Comparison of ENCODE assay signal across 9 cellular contexts in the genomic region with DNA sequence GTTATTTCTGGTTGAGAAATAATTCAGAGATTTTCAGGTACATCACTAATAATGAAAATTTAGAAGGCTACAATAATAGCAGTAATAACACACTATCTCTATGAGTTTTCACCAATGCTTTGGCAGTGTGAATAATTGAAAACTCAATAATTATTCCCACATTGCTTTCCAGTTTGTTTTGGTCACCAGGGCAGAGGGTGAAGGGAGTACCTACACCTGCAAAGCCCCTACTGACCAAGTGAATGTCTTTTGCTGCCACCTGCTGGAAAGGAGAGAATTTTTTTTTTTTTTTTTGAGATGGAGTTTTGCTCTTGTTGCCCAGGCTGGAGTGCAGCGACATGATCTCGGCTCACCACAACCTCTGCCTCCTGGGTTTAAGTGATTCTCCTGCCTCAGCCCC. TPM values are rescaled to one million over a fixed set of nuclear protein-coding genes. Genes with fewer than 3 reads are reported as not detected.
A peak's percentile ranks its signal among the peaks of the same experiment; 100 is the strongest.
DNase-seq lines count a peak whose midpoint lies in the region; ATAC-seq and TF ChIP-seq lines count a peak whose summit lies in the region.
"Had no signal": no experiment of that assay in that cellular context is flagged by ENCODE, and none has a peak within 500 bp of the region (broad histone marks: within the 10 kb centered on the region; RNA-seq: fewer than 3 reads in every experiment).

No MANE protein-coding gene starts in this region.

- peak; percentile 45 to 63 for TF ChIP-seq CTCF in brain (conservative IDR thresholded peaks at IDR 0.05)

- no peak for ATAC-seq in HG03460 (IDR thresholded peaks at IDR 0.05; ENCODE audit: unreplicated experiment)

- peaks cover 68% of the 10 kb centered on the region for H3K27me3 Mint-ChIP-seq in brain

- H3K4me3 Mint-ChIP-seq in brain = peak overlapping the region in 3 of 5 experiments; percentile 11 to 91 (median 41)

- H3K9me3 Mint-ChIP-seq in brain = peaks cover 0 to 3% (median 0%) of the 10 kb centered on the region in 5 experiments

- no peaks in the 10 kb centered on the region for H3K36me3 Mint-ChIP-seq in brain

- H3K27ac Mint-ChIP-seq in brain = no peak overlapping the region

- H3K4me1 Mint-ChIP-seq in brain = peaks cover 34% of the 10 kb centered on the region

- DNase-seq in NCI-H82 (lab: John Stamatoyannopoulos, UW) = peak; percentile 58
- DNase-seq in NCI-H82 treated with DMSO at 0.1 percent for 48 hours (lab: John Stamatoyannopoulos, UW; ENCODE audit: unreplicated experiment) = no peak
- peak; percentile 45 for DNase-seq in NCI-H146 treated with DMSO at 0.1 percent for 48 hours (lab: John Stamatoyannopoulos, UW; ENCODE audit: unreplicated experiment)
- DNase-seq in retina = peak; percentile 40
- no peak for DNase-seq in occipital lobe (lab: John Stamatoyannopoulos, UW)
- DNase-seq in activated gamma-delta T cell (lab: John Stamatoyannopoulos, UW) = no peak
- DNase-seq: stomach had no signal

RNA-seq across cellular contexts. Expression of gene NELL1, which starts 3.2 kb away (rescaled TPM):
- 53.7 TPM for polyA plus RNA-seq in brain (ENCODE audit: insufficient read depth, low read depth, low replicate concordance)
- total RNA-seq in occipital lobe = 104 TPM

Comparison
In these comparisons a context has a peak if more than half of its experiments do, and no peak if none do; other contexts are left out.
1. DNase-seq: peak in NCI-H82 (single experiment), NCI-H146 treated with DMSO at 0.1 percent for 48 hours (single experiment) and retina (single experiment); none in NCI-H82 treated with DMSO at 0.1 percent for 48 hours (single experiment), occipital lobe (single experiment) and activated gamma-delta T cell (single experiment).